ENCODE assay signal across 15 cellular contexts in the genomic region with DNA sequence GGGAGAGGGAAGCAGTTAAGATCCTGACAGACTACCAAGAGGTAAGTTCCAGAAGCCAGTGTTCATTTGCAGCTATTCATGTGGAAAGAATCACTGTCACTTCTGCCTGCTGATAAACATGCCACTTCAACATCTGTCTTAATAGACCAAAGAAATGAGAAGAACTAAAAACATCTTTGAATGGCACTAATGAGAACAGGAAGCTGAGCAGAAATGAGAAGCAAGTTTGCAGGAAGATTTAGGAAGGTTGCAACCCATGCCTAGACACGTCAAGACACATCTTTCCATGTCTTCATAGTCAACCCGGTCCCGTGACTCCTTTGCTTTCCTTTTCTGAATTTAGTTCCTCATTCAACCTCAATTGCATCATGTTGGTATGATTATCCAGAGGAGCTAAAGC.
DNase-seq lines count a peak whose midpoint lies in the region; ATAC-seq and TF ChIP-seq lines count a peak whose summit lies in the region.
"Had no signal": no experiment of that assay in that cellular context is flagged by ENCODE, and none has a peak within 500 bp of the region (broad histone marks: within the 10 kb centered on the region; RNA-seq: fewer than 3 reads in every experiment).

No MANE protein-coding gene starts in this region.

- no peak overlapping the region for H3K4me2 ChIP-seq in GM23248 (ENCODE audit: unreplicated experiment)

- no peaks in the 10 kb centered on the region for H3K27me3 Mint-ChIP-seq in T-helper 2 cell treated with Interferon-gamma antibody and Interleukin-4, amounts not matched to agents 5 μg/mL and 100 μg/mL, for 36 hours (ENCODE audit: low read depth)
- H3K27me3 Mint-ChIP-seq: activated CD4-positive, alpha-beta memory T cell treated with anti-CD3 and anti-CD28 coated beads for 36 hours; IgD-negative memory B cell had no signal

- peaks cover 8% of the 10 kb centered on the region for H3K79me2 ChIP-seq in GM23248 (ENCODE audit: insufficient read depth)

- 16 to 17% methylated on average over 3 of the region's 3 CpGs for WGBS in GM23248 (ENCODE audit: low coverage in 1 of 2, low lambda C conversion rate in 2 of 2, missing lambda C conversion rate in 2 of 2), 2 experiments
- WGBS in right cardiac atrium = 47% methylated on average over 3 of the region's 3 CpGs
- WGBS in upper lobe of left lung, 2 donors = 25 to 26% methylated on average over 3 of the region's 3 CpGs

- no peak for TF ChIP-seq EP300 in upper lobe of left lung (IDR thresholded peaks at IDR 0.05)

- H3K27ac ChIP-seq in GM23248 (no peak overlapping the region), right cardiac atrium (ENCODE audit: low read length) (peak overlapping the region; percentile 30), upper lobe of left lung (peak overlapping the region in 3 of 4 donors; percentile 49 to 68 (median 56))

- DNase-seq in GM23248 (peak; percentile 45), SIG-M5 (lab: John Stamatoyannopoulos, UW) (peak; percentile 39), right cardiac atrium (no peak), upper lobe of left lung (no peak), cortex of kidney (lab: John Stamatoyannopoulos, UW) (no peak)
- no peak for DNase-seq in T-helper 2 cell treated with Interferon-gamma antibody and Interleukin-4, amounts not matched to agents 5 μg/mL and 100 μg/mL, for 36 hours (ENCODE audit: low spot score)
- DNase-seq: activated CD4-positive, alpha-beta memory T cell treated with anti-CD3 and anti-CD28 coated beads for 36 hours; activated effector memory CD4-positive, alpha-beta T cell treated with anti-CD3 and anti-CD28 coated beads, Interleukin-2, amount 50 U/mL, for 16 hours; effector memory CD4-positive, alpha-beta T cell; NCI-H146; Peyer's patch; stimulated activated naive CD4-positive, alpha-beta T cell treated with Interleukin-2 at 50 U/mL for 16 hours had no signal

- H3K36me3 Mint-ChIP-seq in T-helper 2 cell treated with Interferon-gamma antibody and Interleukin-4, amounts not matched to agents 5 μg/mL and 100 μg/mL, for 36 hours (ENCODE audit: low read depth) = no peaks in the 10 kb centered on the region
- H3K36me3 Mint-ChIP-seq: activated CD4-positive, alpha-beta memory T cell treated with anti-CD3 and anti-CD28 coated beads for 36 hours; brain; IgD-negative memory B cell had no signal

- peaks cover 14% of the 10 kb centered on the region; the same call in 1 of the 2 replicates for H3K4me1 ChIP-seq in GM23248 (ENCODE audit: insufficient read depth)
- H3K4me1 ChIP-seq in right cardiac atrium (ENCODE audit: control insufficient read depth, insufficient read depth, low read length) = peaks cover 20% of the 10 kb centered on the region
- peaks cover 4 to 11% (median 7%) of the 10 kb centered on the region in 4 donors for H3K4me1 ChIP-seq in upper lobe of left lung
- H3K4me1 ChIP-seq: Peyer's patch had no signal

- H3K4me3 Mint-ChIP-seq in T-helper 2 cell treated with Interferon-gamma antibody and Interleukin-4, amounts not matched to agents 5 μg/mL and 100 μg/mL, for 36 hours = no peak overlapping the region
- H3K4me3 Mint-ChIP-seq: activated CD4-positive, alpha-beta memory T cell treated with anti-CD3 and anti-CD28 coated beads for 36 hours; brain; IgD-negative memory B cell had no signal

- no peak for TF ChIP-seq POLR2A in upper lobe of left lung (IDR thresholded peaks at IDR 0.05)

- H4K20me1 ChIP-seq in GM23248 (ENCODE audit: insufficient read depth) = no peaks in the 10 kb centered on the region

- in situ Hi-C loops in GM23248 (cut with MboI) = no loop called here

- no peaks in the 10 kb centered on the region for H3F3A ChIP-seq in GM23248 (ENCODE audit: insufficient read depth)

- H3K4me3 ChIP-seq in GM23248 (no peak overlapping the region), right cardiac atrium (ENCODE audit: low read length) (no peak overlapping the region), upper lobe of left lung (no peak overlapping the region)
- H3K4me3 ChIP-seq: Peyer's patch had no signal

- H3K27me3 ChIP-seq in GM23248 (replicated peaks; ENCODE audit: insufficient read depth) = no peaks in the 10 kb centered on the region
- no peaks in the 10 kb centered on the region for H3K27me3 ChIP-seq in right cardiac atrium (ENCODE audit: control insufficient read depth, insufficient read depth)
- H3K27me3 ChIP-seq in upper lobe of left lung = no peaks in the 10 kb centered on the region
- H3K27me3 ChIP-seq: Peyer's patch had no signal

- peaks cover 15% of the 10 kb centered on the region for H3K9me3 Mint-ChIP-seq in T-helper 2 cell treated with Interferon-gamma antibody and Interleukin-4, amounts not matched to agents 5 μg/mL and 100 μg/mL, for 36 hours

- H3K9me3 ChIP-seq in GM23248 (ENCODE audit: low read depth) (no peaks in the 10 kb centered on the region), right cardiac atrium (ENCODE audit: control insufficient read depth, low read length) (no peaks in the 10 kb centered on the region), upper lobe of left lung (no peaks in the 10 kb centered on the region)
- H3K9me3 ChIP-seq: Peyer's patch had no signal

- intact Hi-C loops in right cardiac atrium (cut with DNase I) = no loop called here

- H3K9ac ChIP-seq in GM23248 = no peak overlapping the region

- H3K4me1 Mint-ChIP-seq in T-helper 2 cell treated with Interferon-gamma antibody and Interleukin-4, amounts not matched to agents 5 μg/mL and 100 μg/mL, for 36 hours (ENCODE audit: low read depth) = no peaks in the 10 kb centered on the region
- H3K4me1 Mint-ChIP-seq: IgD-negative memory B cell had no signal

- ATAC-seq in right cardiac atrium (peak; percentile 31 to 49), upper lobe of left lung (ENCODE audit: low FRiP score in 2 of 2) (peak in 1 of 2 donors; percentile 80), HG02798 (IDR thresholded peaks at IDR 0.05; ENCODE audit: poor library complexity, unreplicated experiment) (no peak)

- no peak overlapping the region for H3K27ac Mint-ChIP-seq in T-helper 2 cell treated with Interferon-gamma antibody and Interleukin-4, amounts not matched to agents 5 μg/mL and 100 μg/mL, for 36 hours
- H3K27ac Mint-ChIP-seq: activated CD4-positive, alpha-beta memory T cell treated with anti-CD3 and anti-CD28 coated beads for 36 hours; brain; IgD-negative memory B cell had no signal

- TF ChIP-seq CTCF in upper lobe of left lung (IDR thresholded peaks at IDR 0.05) = no peak

- no peaks in the 10 kb centered on the region for H3K36me3 ChIP-seq in GM23248 (ENCODE audit: low read depth)
- H3K36me3 ChIP-seq in upper lobe of left lung = no peaks in the 10 kb centered on the region
- H3K36me3 ChIP-seq: Peyer's patch had no signal

- H2AFZ ChIP-seq in GM23248 = no peak overlapping the region

- no peaks in the 10 kb centered on the region for H3K9me2 ChIP-seq in GM23248 (ENCODE audit: insufficient read depth)

Comparison
In these comparisons a context has a peak if more than half of its experiments do, and no peak if none do; other contexts are left out.
1. DNase-seq: peak in GM23248 (single experiment) and SIG-M5 (single experiment); none in right cardiac atrium (0 of 3), upper lobe of left lung (0 of 2), cortex of kidney (single experiment) and T-helper 2 cell treated with Interferon-gamma antibody and Interleukin-4, amounts not matched to agents 5 μg/mL and 100 μg/mL, for 36 hours (single experiment).